Comparison of ENCODE assay signal across 8 cellular contexts in genomic region chr4:118270492-118270891, GRCh38.
DNase-seq lines count a peak whose midpoint lies in the region; ATAC-seq and TF ChIP-seq lines count a peak whose summit lies in the region.

No MANE protein-coding gene starts in this region.

- ATAC-seq in GM18858 (IDR thresholded peaks at IDR 0.05; ENCODE audit: unreplicated experiment) (peak; percentile 57), HG03575 (IDR thresholded peaks at IDR 0.05; ENCODE audit: extremely low read depth, insufficient number of reproducible peaks, low FRiP score, unreplicated experiment) (peak; percentile 57)

- peak; percentile 40 for TF ChIP-seq CTCF in BJ (IDR thresholded peaks at IDR 0.05; ENCODE audit: insufficient read depth, low read depth, low read length)
- peak; percentile 39 for TF ChIP-seq CTCF in epithelial cell of esophagus (IDR thresholded peaks at IDR 0.05; ENCODE audit: insufficient read depth, low read depth, low read length, missing control alignments)

- POLR2A ChIA-PET in BJ (lab: Charles Lee): no interaction called here

- no peaks in the 10 kb centered on the region; the same call in 1 of the 2 replicates for H3K27me3 ChIP-seq in BJ (ENCODE audit: control insufficient read depth, insufficient read depth, low read length)

- H3K4me3 ChIP-seq in BJ (ENCODE audit: low read depth, low read length): no peak overlapping the region
- no peak overlapping the region for H3K4me3 ChIP-seq in epithelial cell of esophagus (ENCODE audit: low read length)

- CTCF ChIA-PET in BJ (lab: Yijun Ruan, JAX): interaction anchor here (0.8 kb wide), 2 partner anchors 13 to 81 kb away, joined by 3 read pairs; no protein-coding TSS in a partner anchor

- H3K36me3 ChIP-seq in BJ (ENCODE audit: control insufficient read depth, insufficient read depth, low read length): no peaks in the 10 kb centered on the region

- no peak for DNase-seq in BJ (ENCODE audit: low read depth)
- peak; percentile 35 for DNase-seq in RPMI7951 (ENCODE audit: low read depth)
- peak; percentile 68 for DNase-seq in epithelial cell of esophagus (ENCODE audit: low read depth)
- peak; percentile 70 for DNase-seq in pons (ENCODE audit: low spot score)
- DNase-seq in stimulated activated CD4-positive, alpha-beta T cell treated with anti-CD3 and anti-CD28 coated beads, Interleukin-4, amount 100 ng/mL, for 24 hours: no peak
- DNase-seq in NCI-H187 treated with DMSO at 0.1 percent for 48 hours (lab: John Stamatoyannopoulos, UW): no peak

Comparison
In these comparisons a context has a peak if more than half of its experiments do, and no peak if none do; other contexts are left out.
1. DNase-seq: peak in RPMI7951 (single experiment), epithelial cell of esophagus (single experiment) and pons (single experiment); none in BJ (single experiment), stimulated activated CD4-positive, alpha-beta T cell treated with anti-CD3 and anti-CD28 coated beads, Interleukin-4, amount 100 ng/mL, for 24 hours (single experiment) and NCI-H187 treated with DMSO at 0.1 percent for 48 hours (single experiment).